27 cellular contexts compared by ENCODE assay signal in the genomic region with DNA sequence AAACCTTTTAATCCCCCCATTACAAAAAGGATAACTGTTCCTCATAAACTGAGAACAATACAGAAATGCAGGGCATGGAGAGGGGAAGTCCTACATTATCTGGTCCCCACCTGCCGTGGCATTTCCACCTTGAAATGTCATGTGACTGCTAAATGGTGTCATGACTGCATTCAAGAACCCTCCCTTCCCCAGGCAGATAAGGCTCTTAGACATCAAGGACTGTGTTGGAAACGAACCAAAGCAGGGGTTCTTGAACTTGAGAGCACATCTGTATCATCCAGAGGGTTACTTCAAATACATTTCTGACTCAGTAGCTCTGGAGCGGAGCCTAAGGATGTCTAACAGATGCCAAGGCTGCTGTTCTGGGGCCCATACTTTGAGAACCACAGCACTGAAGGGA. TPM values are rescaled to one million over a fixed set of nuclear protein-coding genes. Genes with fewer than 3 reads are reported as not detected.
"Had no signal": no experiment of that assay in that cellular context is flagged by ENCODE, and none has a peak within 500 bp of the region (broad histone marks: within the 10 kb centered on the region; RNA-seq: fewer than 3 reads in every experiment).

No MANE protein-coding gene starts in this region.

- ATAC-seq: activated T-cell treated with anti-CD3 and anti-CD28 coated beads, Interleukin-2, amount 50 U/mL, for 4 hours; effector memory CD8-positive, alpha-beta T cell; heart right ventricle; left colon; stimulated activated memory B cell treated with anti-CD40 and anti-IgM and Interleukin-4, amounts not matched to agents 10 μg/mL and 1 μg/mL and 100 μg/mL, for 72 hours; T-helper 17 cell had no signal

- H3K27ac Mint-ChIP-seq: activated naive CD8-positive, alpha-beta T cell treated with anti-CD3 and anti-CD28 coated beads, Interleukin-2, amount 10 ng/mL, durations not matched to agents 7 days and 5 days; activated T-helper 2 cell treated with anti-CD3 and anti-CD28 coated beads, Interferon-gamma antibody, Interleukin-2, Interleukin-4, amounts not matched to agents 10 μg/mL and 5 μg/mL and 100 μg/mL, durations not matched to agents 14 hours and 24 hours and 36 hours; effector memory CD8-positive, alpha-beta T cell; memory B cell; stimulated activated memory B cell treated with anti-CD40 and anti-IgM and Interleukin-4, amounts not matched to agents 10 μg/mL and 1 μg/mL and 100 μg/mL, for 72 hours; T-helper 17 cell had no signal

- H3K36me3 Mint-ChIP-seq: activated naive CD8-positive, alpha-beta T cell treated with anti-CD3 and anti-CD28 coated beads, Interleukin-2, amount 10 ng/mL, durations not matched to agents 7 days and 5 days; memory B cell; stimulated activated memory B cell treated with anti-CD40 and anti-IgM and Interleukin-4, amounts not matched to agents 10 μg/mL and 1 μg/mL and 100 μg/mL, for 72 hours had no signal

- H3K9me3 Mint-ChIP-seq: activated naive CD8-positive, alpha-beta T cell treated with anti-CD3 and anti-CD28 coated beads, Interleukin-2, amount 10 ng/mL, durations not matched to agents 7 days and 5 days; activated T-cell treated with anti-CD3 and anti-CD28 coated beads, Interleukin-2, amount 50 U/mL, for 4 hours; activated T-helper 2 cell treated with anti-CD3 and anti-CD28 coated beads, Interferon-gamma antibody, Interleukin-2, Interleukin-4, amounts not matched to agents 10 μg/mL and 5 μg/mL and 100 μg/mL, durations not matched to agents 14 hours and 24 hours and 36 hours; brain; effector memory CD8-positive, alpha-beta T cell; memory B cell; stimulated activated memory B cell treated with anti-CD40 and anti-IgM and Interleukin-4, amounts not matched to agents 10 μg/mL and 1 μg/mL and 100 μg/mL, for 72 hours had no signal

- DNase-seq: activated CD4-positive, alpha-beta T cell treated with anti-CD3 and anti-CD28 coated beads for 4 hours; activated CD4-positive, alpha-beta T cell treated with anti-CD3 and anti-CD28 coated beads, Interleukin-2, amount 50 U/mL, for 48 hours; activated CD4-positive, CD25-positive, alpha-beta regulatory T cell; activated CD8-positive, alpha-beta memory T cell treated with anti-CD3 and anti-CD28 coated beads, Interleukin-2, amount 50 U/mL, for 48 hours; activated naive CD4-positive, alpha-beta T cell; activated naive CD8-positive, alpha-beta T cell treated with anti-CD3 and anti-CD28 coated beads, Interleukin-2, amount 10 ng/mL, durations not matched to agents 7 days and 5 days; activated T-cell treated with anti-CD3 and anti-CD28 coated beads, Interleukin-2, amount 50 U/mL, for 4 hours; central memory CD4-positive, alpha-beta T cell; dorsolateral prefrontal cortex; effector memory CD8-positive, alpha-beta T cell; esophagus squamous epithelium; heart right ventricle; islet precursor cell; left colon; nucleus accumbens; sigmoid colon; stimulated activated CD4-positive, alpha-beta T cell treated with anti-CD3 and anti-CD28 coated beads, Interleukin-15, amount 100 ng/mL, for 24 hours; stomach; T-helper 17 cell had no signal

RNA-seq across cellular contexts. Expression of gene CMTM2, which starts 43.6 kb away (rescaled TPM):
- total RNA-seq: activated T-cell treated with anti-CD3 and anti-CD28 coated beads, Interleukin-2, amount 50 U/mL, for 4 hours; esophagus squamous epithelium; left colon; myocyte; smooth muscle cell; stomach; suprapubic skin; tibial nerve had no signal

RNA-seq across cellular contexts. Expression of gene CMTM1, which starts 56.6 kb away (rescaled TPM):
- total RNA-seq: stomach had no signal
